Comparison of ENCODE assay signal across 1 cellular context in the genomic region with DNA sequence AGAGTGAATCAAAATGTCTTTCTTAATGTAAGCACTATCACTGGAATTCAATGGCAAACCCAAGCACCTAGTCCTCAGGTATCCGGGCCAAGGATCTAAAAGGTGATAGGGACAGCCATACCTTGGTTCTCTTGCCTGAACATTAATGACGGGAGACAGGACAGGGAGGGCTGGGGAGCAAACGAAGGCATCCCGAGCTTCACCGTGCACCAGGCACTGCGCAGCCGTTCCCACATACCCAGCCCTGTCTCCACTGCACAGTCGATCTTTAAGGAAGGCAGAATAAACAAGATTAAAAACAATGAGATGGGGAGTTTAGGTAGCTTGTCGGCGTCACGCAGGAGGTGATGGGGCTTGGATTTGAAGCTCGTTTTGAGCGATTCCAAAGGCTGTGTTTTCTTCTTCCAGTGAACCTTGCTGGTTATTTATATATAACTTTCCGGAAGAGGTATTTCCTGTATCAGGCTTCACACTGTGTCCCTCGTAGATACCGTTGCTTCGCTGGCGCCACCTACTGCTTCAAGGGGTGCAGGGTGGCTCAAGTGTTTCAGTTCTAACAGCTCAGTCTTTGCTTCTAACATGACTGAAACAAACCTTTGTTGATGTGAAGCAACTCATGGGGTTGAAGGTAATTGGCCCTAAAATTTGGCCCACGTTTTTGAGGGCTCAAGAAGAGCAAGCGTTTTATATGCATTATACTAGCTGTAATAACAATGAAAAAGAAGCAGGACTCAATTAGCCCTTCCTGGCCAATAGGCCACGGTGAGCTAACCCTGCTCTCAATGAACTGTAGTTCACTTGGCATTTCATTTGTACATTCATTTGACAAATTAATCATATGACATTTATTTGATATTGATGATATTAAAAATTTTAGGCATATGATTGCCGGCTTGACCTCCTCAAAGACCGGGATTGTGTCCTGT.
TF ChIP-seq lines count a peak whose summit lies in the region.

No MANE protein-coding gene starts in this region.

TF ChIP-seq in K562, 482 proteins besides CTCF, POLR2A, EP300 and RAD21 (continued from another document):
- TF ChIP-seq, protein P1, sequence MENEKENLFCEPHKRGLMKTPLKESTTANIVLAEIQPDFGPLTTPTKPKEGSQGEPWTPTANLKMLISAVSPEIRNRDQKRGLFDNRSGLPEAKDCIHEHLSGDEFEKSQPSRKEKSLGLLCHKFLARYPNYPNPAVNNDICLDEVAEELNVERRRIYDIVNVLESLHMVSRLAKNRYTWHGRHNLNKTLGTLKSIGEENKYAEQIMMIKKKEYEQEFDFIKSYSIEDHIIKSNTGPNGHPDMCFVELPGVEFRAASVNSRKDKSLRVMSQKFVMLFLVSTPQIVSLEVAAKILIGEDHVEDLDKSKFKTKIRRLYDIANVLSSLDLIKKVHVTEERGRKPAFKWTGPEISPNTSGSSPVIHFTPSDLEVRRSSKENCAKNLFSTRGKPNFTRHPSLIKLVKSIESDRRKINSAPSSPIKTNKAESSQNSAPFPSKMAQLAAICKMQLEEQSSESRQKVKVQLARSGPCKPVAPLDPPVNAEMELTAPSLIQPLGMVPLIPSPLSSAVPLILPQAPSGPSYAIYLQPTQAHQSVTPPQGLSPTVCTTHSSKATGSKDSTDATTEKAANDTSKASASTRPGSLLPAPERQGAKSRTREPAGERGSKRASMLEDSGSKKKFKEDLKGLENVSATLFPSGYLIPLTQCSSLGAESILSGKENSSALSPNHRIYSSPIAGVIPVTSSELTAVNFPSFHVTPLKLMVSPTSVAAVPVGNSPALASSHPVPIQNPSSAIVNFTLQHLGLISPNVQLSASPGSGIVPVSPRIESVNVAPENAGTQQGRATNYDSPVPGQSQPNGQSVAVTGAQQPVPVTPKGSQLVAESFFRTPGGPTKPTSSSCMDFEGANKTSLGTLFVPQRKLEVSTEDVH (IDR thresholded peaks at IDR 0.05; ENCODE audit: low read depth, partially characterized antibody): no peak
- TF ChIP-seq RFX1 (IDR thresholded peaks at IDR 0.05) (0 out of 2 replicates have a peak, but pooled peaks have one; percentile 21), ETV1 (tag; conservative IDR thresholded peaks at IDR 0.05; ENCODE audit: low read depth) (no peak), NR2C2 (CRISPR knock-in tag; IDR thresholded peaks at IDR 0.05) (no peak), NR2C2 (tag; IDR thresholded peaks at IDR 0.05) (no peak), KAT2B (IDR thresholded peaks at IDR 0.05; ENCODE audit: low read depth, low read length) (no peak), ELF1 (tag; IDR thresholded peaks at IDR 0.05) (peak; percentile 74), TARDBP (IDR thresholded peaks at IDR 0.05) (no peak), DPF2 (IDR thresholded peaks at IDR 0.05) (no peak), RAD51 (IDR thresholded peaks at IDR 0.05; ENCODE audit: borderline replicate concordance, low read depth) (no peak), SMC3 (conservative IDR thresholded peaks at IDR 0.05; ENCODE audit: insufficient read depth, low read depth, low read length) (peak; percentile 42; the same call in 1 of the 2 replicates), ZNF134 (CRISPR knock-in tag; conservative IDR thresholded peaks at IDR 0.05) (no peak), RB1 (IDR thresholded peaks at IDR 0.05; ENCODE audit: low read depth) (no peak), FOSL1 (tag; conservative IDR thresholded peaks at IDR 0.05) (no peak), MEIS2 (IDR thresholded peaks at IDR 0.05; ENCODE audit: partially characterized antibody) (no peak), KLF10 (CRISPR knock-in tag; IDR thresholded peaks at IDR 0.05) (no peak), L3MBTL2 (IDR thresholded peaks at IDR 0.05) (peak; percentile 36), NRF1 (conservative IDR thresholded peaks at IDR 0.05 in 1 of 2, IDR thresholded peaks at IDR 0.05 in 1 of 2) (peak; percentile 43 to 45), HCFC1 (IDR thresholded peaks at IDR 0.05; ENCODE audit: low read depth, low read length) (no peak), ZNF263 (CRISPR knock-in tag; IDR thresholded peaks at IDR 0.05; ENCODE audit: borderline replicate concordance) (no peak), CREM (IDR thresholded peaks at IDR 0.05; ENCODE audit: low read depth) (peak; percentile 50; the same call in 1 of the 2 replicates), GTF2A2 (tag; IDR thresholded peaks at IDR 0.05) (no peak)
- TF ChIP-seq, protein P2, sequence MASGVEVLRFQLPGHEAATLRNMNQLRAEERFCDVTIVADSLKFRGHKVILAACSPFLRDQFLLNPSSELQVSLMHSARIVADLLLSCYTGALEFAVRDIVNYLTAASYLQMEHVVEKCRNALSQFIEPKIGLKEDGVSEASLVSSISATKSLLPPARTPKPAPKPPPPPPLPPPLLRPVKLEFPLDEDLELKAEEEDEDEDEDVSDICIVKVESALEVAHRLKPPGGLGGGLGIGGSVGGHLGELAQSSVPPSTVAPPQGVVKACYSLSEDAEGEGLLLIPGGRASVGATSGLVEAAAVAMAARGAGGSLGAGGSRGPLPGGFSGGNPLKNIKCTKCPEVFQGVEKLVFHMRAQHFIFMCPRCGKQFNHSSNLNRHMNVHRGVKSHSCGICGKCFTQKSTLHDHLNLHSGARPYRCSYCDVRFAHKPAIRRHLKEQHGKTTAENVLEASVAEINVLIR (CRISPR knock-in tag; IDR thresholded peaks at IDR 0.05): no peak
- TF ChIP-seq, protein P3, sequence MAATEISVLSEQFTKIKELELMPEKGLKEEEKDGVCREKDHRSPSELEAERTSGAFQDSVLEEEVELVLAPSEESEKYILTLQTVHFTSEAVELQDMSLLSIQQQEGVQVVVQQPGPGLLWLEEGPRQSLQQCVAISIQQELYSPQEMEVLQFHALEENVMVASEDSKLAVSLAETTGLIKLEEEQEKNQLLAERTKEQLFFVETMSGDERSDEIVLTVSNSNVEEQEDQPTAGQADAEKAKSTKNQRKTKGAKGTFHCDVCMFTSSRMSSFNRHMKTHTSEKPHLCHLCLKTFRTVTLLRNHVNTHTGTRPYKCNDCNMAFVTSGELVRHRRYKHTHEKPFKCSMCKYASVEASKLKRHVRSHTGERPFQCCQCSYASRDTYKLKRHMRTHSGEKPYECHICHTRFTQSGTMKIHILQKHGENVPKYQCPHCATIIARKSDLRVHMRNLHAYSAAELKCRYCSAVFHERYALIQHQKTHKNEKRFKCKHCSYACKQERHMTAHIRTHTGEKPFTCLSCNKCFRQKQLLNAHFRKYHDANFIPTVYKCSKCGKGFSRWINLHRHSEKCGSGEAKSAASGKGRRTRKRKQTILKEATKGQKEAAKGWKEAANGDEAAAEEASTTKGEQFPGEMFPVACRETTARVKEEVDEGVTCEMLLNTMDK (IDR thresholded peaks at IDR 0.05; ENCODE audit: borderline replicate concordance, insufficient read depth, low read depth, low read length, poor library complexity, severe bottlenecking): peak; percentile 76
- TF ChIP-seq, protein P4, sequence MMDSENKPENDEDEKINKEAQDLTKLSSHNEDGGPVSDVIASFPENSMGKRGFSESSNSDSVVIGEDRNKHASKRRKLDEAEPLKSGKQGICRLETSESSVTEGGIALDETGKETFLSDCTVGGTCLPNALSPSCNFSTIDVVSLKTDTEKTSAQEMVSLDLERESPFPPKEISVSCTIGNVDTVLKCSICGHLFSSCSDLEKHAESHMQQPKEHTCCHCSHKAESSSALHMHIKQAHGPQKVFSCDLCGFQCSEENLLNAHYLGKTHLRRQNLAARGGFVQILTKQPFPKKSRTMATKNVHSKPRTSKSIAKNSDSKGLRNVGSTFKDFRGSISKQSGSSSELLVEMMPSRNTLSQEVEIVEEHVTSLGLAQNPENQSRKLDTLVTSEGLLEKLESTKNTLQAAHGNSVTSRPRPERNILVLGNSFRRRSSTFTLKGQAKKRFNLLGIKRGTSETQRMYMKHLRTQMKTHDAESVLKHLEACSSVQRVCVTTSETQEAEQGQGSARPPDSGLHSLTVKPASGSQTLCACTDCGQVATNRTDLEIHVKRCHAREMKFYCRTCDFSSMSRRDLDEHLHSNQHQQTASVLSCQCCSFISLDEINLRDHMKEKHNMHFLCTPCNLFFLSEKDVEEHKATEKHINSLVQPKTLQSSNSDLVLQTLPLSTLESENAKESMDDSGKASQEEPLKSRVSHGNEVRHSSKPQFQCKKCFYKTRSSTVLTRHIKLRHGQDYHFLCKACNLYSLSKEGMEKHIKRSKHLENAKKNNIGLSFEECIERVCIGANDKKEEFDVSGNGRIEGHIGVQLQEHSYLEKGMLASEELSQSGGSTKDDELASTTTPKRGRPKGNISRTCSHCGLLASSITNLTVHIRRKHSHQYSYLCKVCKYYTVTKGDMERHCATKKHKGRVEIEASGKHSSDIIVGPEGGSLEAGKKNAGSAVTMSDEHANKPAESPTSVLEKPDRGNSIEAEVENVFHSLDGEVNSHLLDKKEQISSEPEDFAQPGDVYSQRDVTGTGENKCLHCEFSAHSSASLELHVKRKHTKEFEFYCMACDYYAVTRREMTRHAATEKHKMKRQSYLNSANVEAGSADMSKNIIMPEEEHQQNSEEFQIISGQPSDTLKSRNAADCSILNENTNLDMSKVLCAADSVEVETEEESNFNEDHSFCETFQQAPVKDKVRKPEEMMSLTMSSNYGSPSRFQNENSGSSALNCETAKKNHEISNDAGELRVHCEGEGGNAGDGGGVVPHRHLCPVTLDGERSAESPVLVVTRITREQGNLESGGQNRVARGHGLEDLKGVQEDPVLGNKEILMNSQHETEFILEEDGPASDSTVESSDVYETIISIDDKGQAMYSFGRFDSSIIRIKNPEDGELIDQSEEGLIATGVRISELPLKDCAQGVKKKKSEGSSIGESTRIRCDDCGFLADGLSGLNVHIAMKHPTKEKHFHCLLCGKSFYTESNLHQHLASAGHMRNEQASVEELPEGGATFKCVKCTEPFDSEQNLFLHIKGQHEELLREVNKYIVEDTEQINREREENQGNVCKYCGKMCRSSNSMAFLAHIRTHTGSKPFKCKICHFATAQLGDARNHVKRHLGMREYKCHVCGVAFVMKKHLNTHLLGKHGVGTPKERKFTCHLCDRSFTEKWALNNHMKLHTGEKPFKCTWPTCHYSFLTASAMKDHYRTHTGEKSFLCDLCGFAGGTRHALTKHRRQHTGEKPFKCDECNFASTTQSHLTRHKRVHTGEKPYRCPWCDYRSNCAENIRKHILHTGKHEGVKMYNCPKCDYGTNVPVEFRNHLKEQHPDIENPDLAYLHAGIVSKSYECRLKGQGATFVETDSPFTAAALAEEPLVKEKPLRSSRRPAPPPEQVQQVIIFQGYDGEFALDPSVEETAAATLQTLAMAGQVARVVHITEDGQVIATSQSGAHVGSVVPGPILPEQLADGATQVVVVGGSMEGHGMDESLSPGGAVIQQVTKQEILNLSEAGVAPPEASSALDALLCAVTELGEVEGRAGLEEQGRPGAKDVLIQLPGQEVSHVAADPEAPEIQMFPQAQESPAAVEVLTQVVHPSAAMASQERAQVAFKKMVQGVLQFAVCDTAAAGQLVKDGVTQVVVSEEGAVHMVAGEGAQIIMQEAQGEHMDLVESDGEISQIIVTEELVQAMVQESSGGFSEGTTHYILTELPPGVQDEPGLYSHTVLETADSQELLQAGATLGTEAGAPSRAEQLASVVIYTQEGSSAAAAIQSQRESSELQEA (IDR thresholded peaks at IDR 0.05; ENCODE audit: low read depth): no peak
- TF ChIP-seq, protein P5, sequence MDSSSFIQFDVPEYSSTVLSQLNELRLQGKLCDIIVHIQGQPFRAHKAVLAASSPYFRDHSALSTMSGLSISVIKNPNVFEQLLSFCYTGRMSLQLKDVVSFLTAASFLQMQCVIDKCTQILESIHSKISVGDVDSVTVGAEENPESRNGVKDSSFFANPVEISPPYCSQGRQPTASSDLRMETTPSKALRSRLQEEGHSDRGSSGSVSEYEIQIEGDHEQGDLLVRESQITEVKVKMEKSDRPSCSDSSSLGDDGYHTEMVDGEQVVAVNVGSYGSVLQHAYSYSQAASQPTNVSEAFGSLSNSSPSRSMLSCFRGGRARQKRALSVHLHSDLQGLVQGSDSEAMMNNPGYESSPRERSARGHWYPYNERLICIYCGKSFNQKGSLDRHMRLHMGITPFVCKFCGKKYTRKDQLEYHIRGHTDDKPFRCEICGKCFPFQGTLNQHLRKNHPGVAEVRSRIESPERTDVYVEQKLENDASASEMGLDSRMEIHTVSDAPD (CRISPR knock-in tag; IDR thresholded peaks at IDR 0.05): no peak
- TF ChIP-seq, protein P6, sequence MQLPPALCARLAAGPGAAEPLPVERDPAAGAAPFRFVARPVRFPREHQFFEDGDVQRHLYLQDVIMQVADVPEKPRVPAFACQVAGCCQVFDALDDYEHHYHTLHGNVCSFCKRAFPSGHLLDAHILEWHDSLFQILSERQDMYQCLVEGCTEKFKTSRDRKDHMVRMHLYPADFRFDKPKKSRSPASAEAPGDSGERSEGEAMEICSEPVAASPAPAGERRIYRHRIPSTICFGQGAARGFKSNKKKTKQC (CRISPR knock-in tag; IDR thresholded peaks at IDR 0.05): no peak
